10 cellular contexts compared by ENCODE assay signal in the genomic region with DNA sequence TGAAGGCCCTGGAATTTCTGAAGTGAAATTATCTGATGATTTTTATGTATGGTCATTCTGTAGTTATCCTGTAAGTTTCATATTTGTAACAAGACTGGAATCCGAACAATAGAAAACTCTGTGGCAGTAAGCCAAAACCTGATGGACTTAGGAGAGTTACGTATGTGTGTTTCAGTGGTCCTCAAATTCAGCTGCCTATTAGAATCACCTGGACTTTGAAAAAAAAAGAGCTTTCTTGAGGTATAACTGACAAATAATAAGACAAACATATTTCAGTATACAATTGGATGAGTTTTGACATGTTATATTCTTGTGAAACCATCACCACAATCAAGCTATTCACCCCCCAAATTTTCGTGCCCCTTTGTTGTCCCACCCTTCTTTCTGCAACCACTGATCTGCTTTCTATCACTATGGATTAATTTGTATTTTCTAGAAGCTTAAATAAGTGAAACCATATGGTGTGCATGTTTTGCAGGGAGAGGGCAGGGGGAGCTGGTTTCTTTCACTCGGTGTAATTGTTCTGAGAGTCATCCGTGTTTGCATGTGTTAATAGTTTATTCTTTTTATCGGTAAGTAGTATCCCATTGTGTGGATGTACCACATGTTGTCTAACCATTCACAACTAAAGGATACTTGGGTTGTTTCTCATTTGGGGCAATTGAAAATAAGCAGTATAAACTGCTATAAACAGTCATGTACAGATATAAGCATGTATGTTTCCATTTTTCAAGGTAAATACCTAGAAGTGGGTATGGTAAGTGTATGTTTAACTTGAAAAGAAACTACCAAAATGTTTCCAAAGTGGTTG. TPM values are rescaled to one million over a fixed set of nuclear protein-coding genes. Genes with fewer than 3 reads are reported as not detected.
DNase-seq lines count a peak whose midpoint lies in the region; ATAC-seq and TF ChIP-seq lines count a peak whose summit lies in the region.
"Had no signal": no experiment of that assay in that cellular context is flagged by ENCODE, and none has a peak within 500 bp of the region (broad histone marks: within the 10 kb centered on the region; RNA-seq: fewer than 3 reads in every experiment).

No MANE protein-coding gene starts in this region.

- CTCF ChIA-PET in RWPE1 (lab: Yijun Ruan, JAX), result no interaction called here

- POLR2A ChIA-PET in naive thymus-derived CD8-positive, alpha-beta T cell (lab: Charles Lee), result interaction anchor here (1.5 to 7.3 kb wide), 5 partner anchors 8 to 53 kb away, joined by 4 to 63 read pairs (median 7); no protein-coding TSS in a partner anchor
- POLR2A ChIA-PET in RWPE1 (lab: Yijun Ruan, JAX; ENCODE audit: low non-redundant PET), result no interaction called here

- H3K27ac ChIP-seq in colonic mucosa (peak overlapping the region; percentile 21), RWPE1 (no peak overlapping the region)

- intact Hi-C loops in CD14-positive monocyte (cut with micrococcal nuclease) (loop anchor here in 1 of 2 donors (2.0 kb wide), 1 partner anchor 20 kb away; no protein-coding TSS in a partner anchor), colonic mucosa (cut with DNase I) (no loop called here)

- H3K4me1 Mint-ChIP-seq in CD14-positive monocyte, result peaks cover 50% of the 10 kb centered on the region
- H3K4me1 Mint-ChIP-seq in naive thymus-derived CD8-positive, alpha-beta T cell, result peaks cover 20 to 78% (median 56%) of the 10 kb centered on the region in 4 donors

- H3K27me3 Mint-ChIP-seq in CD14-positive monocyte (ENCODE audit: low read depth in 3 of 3), result peaks cover 5 to 13% (median 8%) of the 10 kb centered on the region in 3 donors
- H3K27me3 Mint-ChIP-seq in naive thymus-derived CD8-positive, alpha-beta T cell, result no peaks in the 10 kb centered on the region

- no peak for DNase-seq in CD14-positive monocyte (ENCODE audit: low spot score)
- no peak for DNase-seq in colonic mucosa
- DNase-seq in naive thymus-derived CD8-positive, alpha-beta T cell, result no peak
- DNase-seq in RWPE1 (ENCODE audit: low spot score), result no peak
- DNase-seq: activated effector memory CD4-positive, alpha-beta T cell treated with Interleukin-2 at 50 U/mL for 16 hours; NCI-H146 had no signal

- H3K27me3 ChIP-seq in Loucy (ENCODE audit: insufficient read depth, low read length, poor library complexity, severe bottlenecking), result no peaks in the 10 kb centered on the region
- no peaks in the 10 kb centered on the region for H3K27me3 ChIP-seq in colonic mucosa

- no peaks in the 10 kb centered on the region for H4K20me1 ChIP-seq in Loucy (ENCODE audit: insufficient read depth, low read length, poor library complexity, severe bottlenecking)

- H3K36me3 ChIP-seq in Loucy (ENCODE audit: insufficient read depth, low read length) (no peaks in the 10 kb centered on the region), colonic mucosa (no peaks in the 10 kb centered on the region)

- no peaks in the 10 kb centered on the region for H3K9me2 ChIP-seq in Loucy (replicated peaks; ENCODE audit: low read depth, low read length)

- no peak for ATAC-seq in naive thymus-derived CD8-positive, alpha-beta T cell
- ATAC-seq in HG02981 (IDR thresholded peaks at IDR 0.05; ENCODE audit: unreplicated experiment), result no peak
- ATAC-seq in HG03196 (IDR thresholded peaks at IDR 0.05; ENCODE audit: unreplicated experiment), result no peak
- ATAC-seq in GM19324 (IDR thresholded peaks at IDR 0.05; ENCODE audit: low FRiP score, unreplicated experiment), result no peak

- TF ChIP-seq CTCF in CD14-positive monocyte (IDR thresholded peaks at IDR 0.05), result no peak
- TF ChIP-seq CTCF in Loucy (conservative IDR thresholded peaks at IDR 0.05; ENCODE audit: low read length), result no peak
- TF ChIP-seq CTCF in colonic mucosa (IDR thresholded peaks at IDR 0.05), result no peak
- no peak for TF ChIP-seq CTCF in RWPE1 (conservative IDR thresholded peaks at IDR 0.05; ENCODE audit: low read depth)

- H3K36me3 Mint-ChIP-seq in CD14-positive monocyte, result peaks cover 3 to 5% of the 10 kb centered on the region in 2 donors
- H3K36me3 Mint-ChIP-seq in naive thymus-derived CD8-positive, alpha-beta T cell, result no peaks in the 10 kb centered on the region

- H3K9me3 ChIP-seq in Loucy (ENCODE audit: insufficient read depth, low read depth, low read length), result no peaks in the 10 kb centered on the region
- no peaks in the 10 kb centered on the region for H3K9me3 ChIP-seq in colonic mucosa

- H3K79me2 ChIP-seq in Loucy (ENCODE audit: insufficient read depth, low read length), result no peaks in the 10 kb centered on the region

- H3K9ac ChIP-seq in Loucy (ENCODE audit: low read depth, low read length, poor library complexity, severe bottlenecking), result no peak overlapping the region
- H3K9ac ChIP-seq in colonic mucosa (ENCODE audit: low read depth in 2 of 2, low read length in 2 of 2), result no peak overlapping the region

- H3K4me2 ChIP-seq in Loucy (ENCODE audit: low read depth, low read length, poor library complexity, severe bottlenecking), result peak overlapping the region; percentile 15

- no peak overlapping the region for H2AFZ ChIP-seq in Loucy (ENCODE audit: low read length)

- no peak overlapping the region for H3K4me3 Mint-ChIP-seq in CD14-positive monocyte
- H3K4me3 Mint-ChIP-seq in naive thymus-derived CD8-positive, alpha-beta T cell, result no peak overlapping the region

- peak overlapping the region; percentile 75 to 90 (median 85) for H3K27ac Mint-ChIP-seq in CD14-positive monocyte
- H3K27ac Mint-ChIP-seq in naive thymus-derived CD8-positive, alpha-beta T cell, result peak overlapping the region in 7 of 10 donors; percentile 11 to 91 (median 73)

- no peak overlapping the region for H3K4me3 ChIP-seq in Loucy (ENCODE audit: low read length, poor library complexity, severe bottlenecking)
- H3K4me3 ChIP-seq in colonic mucosa, result no peak overlapping the region

- H3F3A ChIP-seq in Loucy (ENCODE audit: low read depth), result no peaks in the 10 kb centered on the region

- H3K9me3 Mint-ChIP-seq in CD14-positive monocyte, result peaks cover 4 to 12% (median 10%) of the 10 kb centered on the region in 7 donors
- H3K9me3 Mint-ChIP-seq in naive thymus-derived CD8-positive, alpha-beta T cell, result peaks cover 0 to 4% (median 0%) of the 10 kb centered on the region in 9 donors

- H3K4me1 ChIP-seq in Loucy (ENCODE audit: insufficient read depth, low read length, poor library complexity, severe bottlenecking) (peaks cover 17% of the 10 kb centered on the region), colonic mucosa (no peaks in the 10 kb centered on the region)

RNA-seq across cellular contexts. Expression of gene EML4, which starts 50.2 kb away (rescaled TPM):
- 10 to 100 TPM; 11.5 to 15.0 TPM for polyA plus RNA-seq in CD14-positive monocyte
- 100 to 1,000 TPM in 1 of 2 donors, 10 to 100 TPM in 1; 82.1 to 103 TPM for total RNA-seq in colonic mucosa
- 100 to 1,000 TPM; 108 to 111 TPM for total RNA-seq in naive thymus-derived CD8-positive, alpha-beta T cell
- 10 to 100 TPM; 37.8 to 48.1 (median 44.7) TPM for polyA plus RNA-seq in naive thymus-derived CD8-positive, alpha-beta T cell
